In genomic region chrX:119565110-119565663, GRCh38 we compare ENCODE assay signal across 8 cellular contexts. TPM values are rescaled to one million over a fixed set of nuclear protein-coding genes. Genes with fewer than 3 reads are reported as not detected.
DNase-seq lines count a peak whose midpoint lies in the region; ATAC-seq and TF ChIP-seq lines count a peak whose summit lies in the region.

TSS of gene STEEP1 (minus strand) at chrX:119565409. CDS start at chrX:119565355, 54 bp downstream.

- POLR2A ChIA-PET in SK-N-SH (lab: Yijun Ruan, JAX), result interaction anchor here (0.6 to 1.0 kb wide), 2 partner anchors 10 to 41 kb away, joined by 3 read pairs; partner anchors contain the start of gene NKRF

- peak within 1 kb of the TSS; percentile 83 for H3K9ac ChIP-seq in SK-N-SH

- H3K27me3 Mint-ChIP-seq in activated naive CD4-positive, alpha-beta T cell treated with anti-CD3 and anti-CD28 coated beads, Interleukin-2, amount 10 ng/mL, durations not matched to agents 7 days and 5 days, result peaks cover 11% of the 10 kb centered on the region

- peak; percentile 84 for ATAC-seq in HG02571 (IDR thresholded peaks at IDR 0.05; ENCODE audit: unreplicated experiment)

- CTCF ChIA-PET in SK-N-SH (lab: Yijun Ruan, JAX), result interaction anchor here (0.9 to 1.7 kb wide), 3 partner anchors 45 to 53 kb away, joined by 3 to 9 read pairs (median 4); no protein-coding TSS in a partner anchor
- CTCF ChIA-PET in activated naive CD4-positive, alpha-beta T cell treated with anti-CD3 and anti-CD28 coated beads, Interleukin-2, amount 10 ng/mL, durations not matched to agents 7 days and 5 days (lab: Charles Lee), result no interaction called here

- DNase-seq in GF-D8 (lab: John Stamatoyannopoulos, UW) (peak; percentile 76), NCI-H1092 (lab: John Stamatoyannopoulos, UW) (peak; percentile 91), SK-N-SH (peak; percentile 90), globus pallidus (ENCODE audit: low spot score) (peak; percentile 77), nucleus accumbens (lab: John Stamatoyannopoulos, UW) (peak in 55 of 56 donors; percentile 12 to 88 (median 60)), superior temporal gyrus (ENCODE audit: extremely low spot score) (peak; percentile 89)
- peak; percentile 92 for DNase-seq in activated naive CD4-positive, alpha-beta T cell treated with anti-CD3 and anti-CD28 coated beads, Interleukin-2, amount 10 ng/mL, durations not matched to agents 7 days and 5 days

- no peaks in the 10 kb centered on the region for H4K20me1 ChIP-seq in SK-N-SH (ENCODE audit: insufficient read depth)

- H3F3A ChIP-seq in SK-N-SH (replicated peaks; ENCODE audit: insufficient read depth), result no peaks in the 10 kb centered on the region

- H3K27me3 ChIP-seq in SK-N-SH (ENCODE audit: insufficient read depth), result no peaks in the 10 kb centered on the region; the same call in 1 of the 2 replicates

- H3K9me3 ChIP-seq in SK-N-SH, result no peaks in the 10 kb centered on the region

- no peak for TF ChIP-seq RAD21 in SK-N-SH (IDR thresholded peaks at IDR 0.05; ENCODE audit: low read length)

- H3K27ac Mint-ChIP-seq in activated naive CD4-positive, alpha-beta T cell treated with anti-CD3 and anti-CD28 coated beads, Interleukin-2, amount 10 ng/mL, durations not matched to agents 7 days and 5 days, result peak within 1 kb of the TSS; percentile 92

- H3K79me2 ChIP-seq in SK-N-SH (ENCODE audit: insufficient read depth), result peaks cover 29% of the 10 kb centered on the region

- peak within 1 kb of the TSS; percentile 80 for H3K4me2 ChIP-seq in SK-N-SH

- WGBS in SK-N-SH (ENCODE audit: low lambda C conversion rate), result 3% methylated on average over 20 of the region's 26 CpGs

- no peaks in the 10 kb centered on the region for H3K36me3 Mint-ChIP-seq in activated naive CD4-positive, alpha-beta T cell treated with anti-CD3 and anti-CD28 coated beads, Interleukin-2, amount 10 ng/mL, durations not matched to agents 7 days and 5 days

- H3K27ac ChIP-seq in SK-N-SH (ENCODE audit: low read depth in 2 of 2, low read length in 1 of 2), result peak within 1 kb of the TSS in 1 of 2 experiments; percentile 63; a peak in 2 of 4 replicates

- H3K4me1 Mint-ChIP-seq in activated naive CD4-positive, alpha-beta T cell treated with anti-CD3 and anti-CD28 coated beads, Interleukin-2, amount 10 ng/mL, durations not matched to agents 7 days and 5 days, result peaks cover 20% of the 10 kb centered on the region

- H3K4me3 Mint-ChIP-seq in activated naive CD4-positive, alpha-beta T cell treated with anti-CD3 and anti-CD28 coated beads, Interleukin-2, amount 10 ng/mL, durations not matched to agents 7 days and 5 days, result peak within 1 kb of the TSS; percentile 92

- H3K9me2 ChIP-seq in SK-N-SH, result no peaks in the 10 kb centered on the region

- no peaks in the 10 kb centered on the region for H3K4me1 ChIP-seq in SK-N-SH (ENCODE audit: control insufficient read depth in 1 of 2, insufficient read depth in 2 of 2, low read depth in 1 of 2, low read length in 1 of 2)

- peak; percentile 28 to 55; a peak in 1 of 4 replicates for TF ChIP-seq EP300 in SK-N-SH (IDR thresholded peaks at IDR 0.05; ENCODE audit: borderline replicate concordance in 1 of 2, low read depth in 1 of 2, low read length in 1 of 2)

- no peaks in the 10 kb centered on the region for H3K9me3 Mint-ChIP-seq in activated naive CD4-positive, alpha-beta T cell treated with anti-CD3 and anti-CD28 coated beads, Interleukin-2, amount 10 ng/mL, durations not matched to agents 7 days and 5 days

- peak within 1 kb of the TSS; percentile 51 to 85 for H3K4me3 ChIP-seq in SK-N-SH (ENCODE audit: low read depth in 2 of 2, low read length in 1 of 2)

- H2AFZ ChIP-seq in SK-N-SH (ENCODE audit: low read depth), result peak within 1 kb of the TSS; percentile 80

- peaks cover 2 to 3% of the 10 kb centered on the region in 2 experiments for H3K36me3 ChIP-seq in SK-N-SH (replicated peaks in 1 of 2; ENCODE audit: control insufficient read depth in 1 of 2, insufficient read depth in 2 of 2, low read length in 1 of 2)

- TF ChIP-seq CTCF in SK-N-SH (IDR thresholded peaks at IDR 0.05), result no peak

TF ChIP-seq in SK-N-SH, 30 proteins besides CTCF, POLR2A, EP300 and RAD21 (continues in another document):
- TF ChIP-seq ELF1 (IDR thresholded peaks at IDR 0.05), result peak; percentile 89
- TF ChIP-seq NFIC (IDR thresholded peaks at IDR 0.05; ENCODE audit: borderline replicate concordance), result no peak
- TF ChIP-seq POLR2AphosphoS5 (IDR thresholded peaks at IDR 0.05; ENCODE audit: low read depth, low read length), result peak; percentile 82
- TF ChIP-seq TAF1 (IDR thresholded peaks at IDR 0.05; ENCODE audit: borderline replicate concordance, low read depth, low read length), result peak; percentile 85
- no peak for TF ChIP-seq SMC3 (IDR thresholded peaks at IDR 0.05; ENCODE audit: low read depth, low read length)
- no peak for TF ChIP-seq GATA2 (CRISPR knock-in tag; IDR thresholded peaks at IDR 0.05)
- TF ChIP-seq USF1 (IDR thresholded peaks at IDR 0.05; ENCODE audit: borderline replicate concordance, low read depth), result peak; percentile 94
- no peak for TF ChIP-seq TEAD4 (IDR thresholded peaks at IDR 0.05; ENCODE audit: borderline replicate concordance, insufficient read depth)
- peak; percentile 92 for TF ChIP-seq MAX (IDR thresholded peaks at IDR 0.05; ENCODE audit: low read depth)
- peak; percentile 18; the same call in 1 of the 2 replicates for TF ChIP-seq JUND (IDR thresholded peaks at IDR 0.05)
- TF ChIP-seq TCF12 (IDR thresholded peaks at IDR 0.05), result peak; percentile 34; the same call in 1 of the 2 replicates
- TF ChIP-seq REST (IDR thresholded peaks at IDR 0.05; ENCODE audit: low read depth, low read length), result peak; percentile 42; the same call in 1 of the 2 replicates
- peak; percentile 80 for TF ChIP-seq USF2 (IDR thresholded peaks at IDR 0.05; ENCODE audit: borderline replicate concordance, low read depth, low read length)
- no peak for TF ChIP-seq FOXJ3 (CRISPR knock-in tag; IDR thresholded peaks at IDR 0.05)
- TF ChIP-seq SIN3A (IDR thresholded peaks at IDR 0.05; ENCODE audit: borderline replicate concordance, low read depth, low read length), result no peak
- TF ChIP-seq IRF3 (IDR thresholded peaks at IDR 0.05; ENCODE audit: low read depth, low read length), result no peak
- TF ChIP-seq CHD2 (IDR thresholded peaks at IDR 0.05; ENCODE audit: low read length, partially characterized antibody), result peak; percentile 78
- TF ChIP-seq YY1 (IDR thresholded peaks at IDR 0.05; ENCODE audit: low read depth), result peak; percentile 38; the same call in 1 of the 2 replicates
- peak; percentile 55; the same call in 1 of the 2 replicates for TF ChIP-seq RFX5 (IDR thresholded peaks at IDR 0.05; ENCODE audit: low read length)
- TF ChIP-seq RCOR1 (IDR thresholded peaks at IDR 0.05; ENCODE audit: low read length), result no peak

RNA-seq across cellular contexts. Expression of gene STEEP1, which starts in this region (rescaled TPM):
- 19.2 and 22.9 TPM in 2 replicates for polyA plus RNA-seq in SK-N-SH (2012; rRNA removed)
- polyA plus RNA-seq in SK-N-SH (2012; cell fraction: cytosol; rRNA removed), result 24.4 and 28.7 TPM in 2 replicates
- polyA plus RNA-seq in SK-N-SH (2012; cell fraction: nucleus; rRNA removed), result 20.7 and 24.1 TPM in 2 replicates
